ENCODE assay signal across 26 cellular contexts in the genomic region with DNA sequence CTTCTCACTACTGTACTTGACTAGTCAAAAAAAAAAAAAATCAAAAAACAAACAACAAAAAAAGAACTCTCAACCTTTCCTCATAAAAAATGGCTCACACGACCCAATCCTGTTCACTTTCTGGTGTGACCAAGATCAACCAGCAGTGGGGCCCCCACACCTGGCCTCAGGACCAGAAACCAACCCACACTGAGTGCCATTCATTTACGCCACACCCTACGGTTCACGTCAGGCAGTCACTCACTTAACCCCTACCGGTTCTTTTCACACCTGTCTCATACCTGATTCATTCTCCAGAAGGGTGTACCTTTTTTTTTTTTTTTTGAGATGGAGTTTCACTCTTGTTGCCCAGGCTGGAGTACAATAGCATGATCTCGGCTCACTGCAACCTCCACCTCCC. TPM values are rescaled to one million over a fixed set of nuclear protein-coding genes. Genes with fewer than 3 reads are reported as not detected.
DNase-seq lines count a peak whose midpoint lies in the region; ATAC-seq and TF ChIP-seq lines count a peak whose summit lies in the region.
"Had no signal": no experiment of that assay in that cellular context is flagged by ENCODE, and none has a peak within 500 bp of the region (broad histone marks: within the 10 kb centered on the region; RNA-seq: fewer than 3 reads in every experiment).

No MANE protein-coding gene starts in this region.

- TF ChIP-seq CTCF in epithelial cell of esophagus (IDR thresholded peaks at IDR 0.05; ENCODE audit: insufficient read depth, low read depth, low read length, missing control alignments): no peak
- no peak for TF ChIP-seq CTCF in type B pancreatic cell (conservative IDR thresholded peaks at IDR 0.05)

- H3K4me3 ChIP-seq in epithelial cell of esophagus (ENCODE audit: low read length) (no peak overlapping the region), mucosa of rectum (ENCODE audit: low read length in 2 of 2) (no peak overlapping the region)
- H3K4me3 ChIP-seq: GM12878, neural progenitor cell, SJSA1, testis had no signal

- peaks cover 18% of the 10 kb centered on the region for H3K36me3 Mint-ChIP-seq in type B pancreatic cell
- H3K36me3 Mint-ChIP-seq: CD8-positive, alpha-beta T cell; neural progenitor cell; stimulated activated effector memory CD8-positive, alpha-beta T cell treated with anti-CD3 and anti-CD28 coated beads, Interleukin-12 subunit alpha, Interleukin-12 subunit beta, amount 100 ng/mL, for 72 hours had no signal

- peak overlapping the region; percentile 90 to 92 for H3K27ac ChIP-seq in mucosa of rectum (ENCODE audit: low read depth in 2 of 2, low read length in 2 of 2)
- H3K27ac ChIP-seq: 22Rv1, neural progenitor cell, SJSA1, testis had no signal

- H3K4me1 ChIP-seq in mucosa of rectum (ENCODE audit: control insufficient read depth in 2 of 2, insufficient read depth in 2 of 2, low read length in 2 of 2): peaks cover 47 to 56% of the 10 kb centered on the region in 2 donors

- intact Hi-C loops in Right ventricle myocardium superior (cut with DNase I): no loop called here

- peaks cover 35% of the 10 kb centered on the region for H3K4me1 Mint-ChIP-seq in type B pancreatic cell (ENCODE audit: unreplicated experiment)

- no peaks in the 10 kb centered on the region for H3K36me3 ChIP-seq in mucosa of rectum (ENCODE audit: control insufficient read depth in 2 of 2, insufficient read depth in 2 of 2, low read length in 2 of 2)
- H3K36me3 ChIP-seq: neural progenitor cell had no signal

- peak overlapping the region; percentile 98 for H3K27ac Mint-ChIP-seq in type B pancreatic cell
- H3K27ac Mint-ChIP-seq: activated B cell treated with CpG ODN at 0.5 μM for 24 hours; activated CD4-positive, alpha-beta memory T cell treated with anti-CD3 and anti-CD28 coated beads for 36 hours; activated naive CD8-positive, alpha-beta T cell treated with anti-CD3 and anti-CD28 coated beads, Interleukin-2, amount 50 U/mL, for 24 hours; CD8-positive, alpha-beta T cell; neural progenitor cell; stimulated activated effector memory CD8-positive, alpha-beta T cell treated with anti-CD3 and anti-CD28 coated beads, Interleukin-12 subunit alpha, Interleukin-12 subunit beta, amount 100 ng/mL, for 72 hours; T-helper 1 cell treated with Interleukin-12 subunit alpha and Interleukin-12 subunit beta and Interleukin-4 antibody, amounts not matched to agents 30 μg/mL and 1 μg/mL, for 36 hours had no signal

- H3K9ac ChIP-seq in mucosa of rectum (ENCODE audit: low read depth in 1 of 2, low read length in 2 of 2): peak overlapping the region in 1 of 2 donors; percentile 56
- H3K9ac ChIP-seq: neural progenitor cell had no signal

- H3K9me3 Mint-ChIP-seq in type B pancreatic cell: peaks cover 11% of the 10 kb centered on the region
- H3K9me3 Mint-ChIP-seq: activated B cell treated with CpG ODN at 0.5 μM for 24 hours; activated CD4-positive, alpha-beta memory T cell treated with anti-CD3 and anti-CD28 coated beads for 36 hours; activated naive CD8-positive, alpha-beta T cell treated with anti-CD3 and anti-CD28 coated beads, Interleukin-2, amount 50 U/mL, for 24 hours; CD8-positive, alpha-beta T cell; neural progenitor cell; stimulated activated effector memory CD8-positive, alpha-beta T cell treated with anti-CD3 and anti-CD28 coated beads, Interleukin-12 subunit alpha, Interleukin-12 subunit beta, amount 100 ng/mL, for 72 hours; T-helper 1 cell treated with Interleukin-12 subunit alpha and Interleukin-12 subunit beta and Interleukin-4 antibody, amounts not matched to agents 30 μg/mL and 1 μg/mL, for 36 hours had no signal

- no peaks in the 10 kb centered on the region for H3K9me3 ChIP-seq in mucosa of rectum (ENCODE audit: control insufficient read depth in 2 of 2, low read length in 2 of 2)
- H3K9me3 ChIP-seq: SJSA1, testis had no signal

- ATAC-seq in HG02588 (IDR thresholded peaks at IDR 0.05; ENCODE audit: unreplicated experiment) (no peak), Right ventricle myocardium superior (ENCODE audit: poor library complexity) (no peak)
- ATAC-seq: activated naive CD8-positive, alpha-beta T cell treated with anti-CD3 and anti-CD28 coated beads, Interleukin-2, amount 50 U/mL, for 24 hours; CD8-positive, alpha-beta T cell; GM12878; left lobe of liver; stimulated activated effector memory CD8-positive, alpha-beta T cell treated with anti-CD3 and anti-CD28 coated beads, Interleukin-12 subunit alpha, Interleukin-12 subunit beta, amount 100 ng/mL, for 72 hours had no signal

- DNase-seq in DMS53 (lab: John Stamatoyannopoulos, UW) (peak; percentile 21), DMS53 treated with DMSO at 0.1 percent for 48 hours (lab: John Stamatoyannopoulos, UW; ENCODE audit: unreplicated experiment) (no peak), epithelial cell of esophagus (ENCODE audit: low read depth) (peak; percentile 92), type B pancreatic cell (ENCODE audit: extremely low spot score, unreplicated experiment) (no peak), Right ventricle myocardium superior (no peak), NCI-H128 (lab: John Stamatoyannopoulos, UW; ENCODE audit: unreplicated experiment) (no peak)
- DNase-seq: activated B cell treated with CpG ODN at 0.5 μM for 24 hours; activated CD4-positive, alpha-beta memory T cell treated with anti-CD3 and anti-CD28 coated beads for 36 hours; activated effector memory CD4-positive, alpha-beta T cell treated with Interleukin-2 at 50 U/mL for 16 hours; activated naive CD8-positive, alpha-beta T cell treated with anti-CD3 and anti-CD28 coated beads, Interleukin-2, amount 50 U/mL, for 24 hours; CD8-positive, alpha-beta T cell; DMS79; NCI-H1092 treated with DMSO at 0.1 percent for 48 hours; NCI-H2029; NCI-H446; stimulated activated CD4-positive, alpha-beta T cell treated with anti-CD3 and anti-CD28 coated beads, Interleukin-1b, Interleukin-23, amount 100 ng/mL, for 48 hours; testis had no signal

- no peaks in the 10 kb centered on the region for H3K27me3 Mint-ChIP-seq in type B pancreatic cell
- H3K27me3 Mint-ChIP-seq: activated B cell treated with CpG ODN at 0.5 μM for 24 hours; activated CD4-positive, alpha-beta memory T cell treated with anti-CD3 and anti-CD28 coated beads for 36 hours; activated naive CD8-positive, alpha-beta T cell treated with anti-CD3 and anti-CD28 coated beads, Interleukin-2, amount 50 U/mL, for 24 hours had no signal

- H3K4me3 Mint-ChIP-seq in type B pancreatic cell: peak overlapping the region; percentile 69
- H3K4me3 Mint-ChIP-seq: activated B cell treated with CpG ODN at 0.5 μM for 24 hours; activated CD4-positive, alpha-beta memory T cell treated with anti-CD3 and anti-CD28 coated beads for 36 hours; activated naive CD8-positive, alpha-beta T cell treated with anti-CD3 and anti-CD28 coated beads, Interleukin-2, amount 50 U/mL, for 24 hours; CD8-positive, alpha-beta T cell; neural progenitor cell; stimulated activated effector memory CD8-positive, alpha-beta T cell treated with anti-CD3 and anti-CD28 coated beads, Interleukin-12 subunit alpha, Interleukin-12 subunit beta, amount 100 ng/mL, for 72 hours; T-helper 1 cell treated with Interleukin-12 subunit alpha and Interleukin-12 subunit beta and Interleukin-4 antibody, amounts not matched to agents 30 μg/mL and 1 μg/mL, for 36 hours had no signal

- no peaks in the 10 kb centered on the region for H3K27me3 ChIP-seq in mucosa of rectum (ENCODE audit: control insufficient read depth in 2 of 2, insufficient read depth in 2 of 2, low read length in 2 of 2)
- H3K27me3 ChIP-seq: SJSA1, testis had no signal

RNA-seq across cellular contexts. Expression of a gene that starts 5.7 kb away (rescaled TPM):
- total RNA-seq in type B pancreatic cell (ENCODE audit: low replicate concordance) (16.3 and 21.8 TPM in 2 replicates), Right ventricle myocardium superior (6.4 TPM)

Comparison
In these comparisons a context has a peak if more than half of its experiments do, and no peak if none do; other contexts are left out.
1. DNase-seq: peak in DMS53 (single experiment) and epithelial cell of esophagus (single experiment); none in DMS53 treated with DMSO at 0.1 percent for 48 hours (single experiment), type B pancreatic cell (single experiment), Right ventricle myocardium superior (single experiment) and NCI-H128 (single experiment).